Comparison of ENCODE assay signal across 23 cellular contexts in genomic region chr14:55031190-55031589, GRCh38. TPM values are rescaled to one million over a fixed set of nuclear protein-coding genes. Genes with fewer than 3 reads are reported as not detected.
DNase-seq lines count a peak whose midpoint lies in the region; ATAC-seq and TF ChIP-seq lines count a peak whose summit lies in the region.
"Had no signal": no experiment of that assay in that cellular context is flagged by ENCODE, and none has a peak within 500 bp of the region (broad histone marks: within the 10 kb centered on the region; RNA-seq: fewer than 3 reads in every experiment).

No MANE protein-coding gene starts in this region.

- H4K20me1 ChIP-seq in mammary epithelial cell (ENCODE audit: insufficient read depth, low read length) (no peaks in the 10 kb centered on the region), OCI-LY3 (ENCODE audit: insufficient read depth, low read length) (peaks cover 13% of the 10 kb centered on the region; the same call in 1 of the 2 replicates)

- dilution Hi-C loops in mammary epithelial cell (cut with HindIII; ENCODE audit: low sequenced_read_pairs) = no loop called here

- no peaks in the 10 kb centered on the region for H3K27me3 ChIP-seq in mammary epithelial cell (ENCODE audit: insufficient read depth, low read length)
- H3K27me3 ChIP-seq in OCI-LY3 (ENCODE audit: low read depth, low read length) = no peaks in the 10 kb centered on the region
- H3K27me3 ChIP-seq in endodermal cell (ENCODE audit: control insufficient read depth, insufficient read depth, low read length, poor library complexity, severe bottlenecking) = no peaks in the 10 kb centered on the region
- H3K27me3 ChIP-seq: SJSA1, stomach had no signal

- intact Hi-C loops in MCF 10A (cut with micrococcal nuclease) = no loop called here
- intact Hi-C loops in mammary epithelial cell (cut with micrococcal nuclease) = no loop called here

- H3K27ac ChIP-seq in mammary epithelial cell (ENCODE audit: insufficient read depth, low read depth, low read length) = no peak overlapping the region
- H3K27ac ChIP-seq in OCI-LY3 (ENCODE audit: low read length) = no peak overlapping the region
- no peak overlapping the region for H3K27ac ChIP-seq in endodermal cell (ENCODE audit: low read depth, low read length)
- H3K27ac ChIP-seq: HL-60, SJSA1, stomach had no signal

- H3K4me2 ChIP-seq in mammary epithelial cell (ENCODE audit: insufficient read depth, low read depth, low read length) (no peak overlapping the region), OCI-LY3 (ENCODE audit: low read length) (peak overlapping the region; percentile 4)

- WGBS in mammary epithelial cell (ENCODE audit: low coverage, missing lambda C conversion rate) = 50% methylated on average over 2 of the region's 2 CpGs
- WGBS in endodermal cell (ENCODE audit: insufficient coverage in 1 of 2, insufficient read length in 1 of 2), 2 experiments = 21 to 25% methylated on average over 1 to 2 of the region's 2 CpGs

- ATAC-seq in stimulated activated memory B cell treated with anti-CD40 and anti-IgM and Interleukin-4, amounts not matched to agents 10 μg/mL and 1 μg/mL and 100 μg/mL, for 72 hours = no peak
- no peak for ATAC-seq in GM18519 (IDR thresholded peaks at IDR 0.05; ENCODE audit: low FRiP score, unreplicated experiment)
- ATAC-seq in activated T-helper 17 cell treated with anti-CD3 and anti-CD28 coated beads, Interleukin-2, amount 50 U/mL, for 72 hours (replicated peaks) = no peak

- no TSS peak for BruUV-seq in MCF 10A (replicated peaks; lab: Mats Ljungman, UMichigan)
- no TSS peak for BruUV-seq in mammary epithelial cell (replicated peaks; lab: Mats Ljungman, UMichigan)

- H3K9me3 Mint-ChIP-seq in MCF 10A (ENCODE audit: unreplicated experiment) (no peaks in the 10 kb centered on the region), endodermal cell (no peaks in the 10 kb centered on the region)
- no peaks in the 10 kb centered on the region for H3K9me3 Mint-ChIP-seq in stimulated activated memory B cell treated with anti-CD40 and anti-IgM and Interleukin-4, amounts not matched to agents 10 μg/mL and 1 μg/mL and 100 μg/mL, for 72 hours
- H3K9me3 Mint-ChIP-seq in activated T-helper 17 cell treated with anti-CD3 and anti-CD28 coated beads, Interleukin-2, amount 50 U/mL, for 72 hours = no peaks in the 10 kb centered on the region
- H3K9me3 Mint-ChIP-seq: activated CD4-positive, alpha-beta T cell treated with anti-CD3 and anti-CD28 coated beads, Interleukin-2, amount 10 ng/mL, durations not matched to agents 24 days and 14 days; CD4-positive, alpha-beta memory T cell; type B pancreatic cell had no signal

- H3K27me3 Mint-ChIP-seq in MCF 10A (ENCODE audit: insufficient read depth, unreplicated experiment) = no peaks in the 10 kb centered on the region
- no peaks in the 10 kb centered on the region for H3K27me3 Mint-ChIP-seq in endodermal cell (ENCODE audit: insufficient read depth)
- no peaks in the 10 kb centered on the region for H3K27me3 Mint-ChIP-seq in stimulated activated memory B cell treated with anti-CD40 and anti-IgM and Interleukin-4, amounts not matched to agents 10 μg/mL and 1 μg/mL and 100 μg/mL, for 72 hours
- no peaks in the 10 kb centered on the region for H3K27me3 Mint-ChIP-seq in activated T-helper 17 cell treated with anti-CD3 and anti-CD28 coated beads, Interleukin-2, amount 50 U/mL, for 72 hours
- H3K27me3 Mint-ChIP-seq: activated CD4-positive, alpha-beta T cell treated with anti-CD3 and anti-CD28 coated beads, Interleukin-2, amount 10 ng/mL, durations not matched to agents 24 days and 14 days; CD4-positive, alpha-beta memory T cell; type B pancreatic cell had no signal

- H3K4me1 Mint-ChIP-seq in MCF 10A (ENCODE audit: insufficient read depth, unreplicated experiment) (peaks cover 9% of the 10 kb centered on the region), endodermal cell (peaks cover 37% of the 10 kb centered on the region)
- H3K4me1 Mint-ChIP-seq in stimulated activated memory B cell treated with anti-CD40 and anti-IgM and Interleukin-4, amounts not matched to agents 10 μg/mL and 1 μg/mL and 100 μg/mL, for 72 hours = peaks cover 34% of the 10 kb centered on the region
- peaks cover 15% of the 10 kb centered on the region for H3K4me1 Mint-ChIP-seq in activated T-helper 17 cell treated with anti-CD3 and anti-CD28 coated beads, Interleukin-2, amount 50 U/mL, for 72 hours

- no peak for DNase-seq in MCF 10A (ENCODE audit: unreplicated experiment)
- no peak for DNase-seq in mammary epithelial cell
- no peak for DNase-seq in endodermal cell
- DNase-seq in amniotic stem cell (lab: John Stamatoyannopoulos, UW) = no peak
- DNase-seq: activated CD4-positive, alpha-beta T cell treated with anti-CD3 and anti-CD28 coated beads, Interleukin-2, amount 10 ng/mL, durations not matched to agents 24 days and 14 days; activated naive CD4-positive, alpha-beta T cell treated with anti-CD3 and anti-CD28 coated beads, Interleukin-2, amount 50 U/mL, for 16 hours; CD4-positive, alpha-beta memory T cell; DMS79; erythroblast; H9; KG1; NCI-H1048; NCI-H2081; NCI-H524; stimulated activated CD4-positive, alpha-beta T cell treated with anti-CD3 and anti-CD28 coated beads, Interleukin-1b, Interleukin-23, amount 100 ng/mL, for 48 hours; stomach had no signal

- H3K4me1 ChIP-seq in mammary epithelial cell (ENCODE audit: insufficient read depth, low read length) (peaks cover 7% of the 10 kb centered on the region), OCI-LY3 (ENCODE audit: low read length) (peaks cover 35% of the 10 kb centered on the region), endodermal cell (ENCODE audit: control insufficient read depth, insufficient read depth, low read length) (peaks cover 3% of the 10 kb centered on the region)

- H3K36me3 ChIP-seq in mammary epithelial cell (ENCODE audit: insufficient read depth, low read length) = peaks cover 2% of the 10 kb centered on the region
- H3K36me3 ChIP-seq in OCI-LY3 (replicated peaks; ENCODE audit: low read depth, low read length) = peaks cover 14% of the 10 kb centered on the region
- peaks cover 40% of the 10 kb centered on the region for H3K36me3 ChIP-seq in endodermal cell (ENCODE audit: control insufficient read depth, insufficient read depth, low read length)

- POLR2A ChIA-PET in MCF 10A (lab: Yijun Ruan, JAX) = interaction anchor here (0.7 to 6.4 kb wide), 8 partner anchors 8 to 104 kb away, joined by 3 to 139 read pairs (median 4); partner anchors contain the start of gene MAPK1IP1L

- in situ Hi-C loops in mammary epithelial cell (cut with MboI; ENCODE audit: low sequenced_read_pairs in 2 of 2) = no loop called here

- peaks cover 87% of the 10 kb centered on the region for H3K79me2 ChIP-seq in mammary epithelial cell (ENCODE audit: insufficient read depth, low read length)
- H3K79me2 ChIP-seq in OCI-LY3 (ENCODE audit: low read length) = peaks cover 72% of the 10 kb centered on the region

- no peak overlapping the region for H2AFZ ChIP-seq in mammary epithelial cell (ENCODE audit: low read depth, low read length)
- no peak overlapping the region for H2AFZ ChIP-seq in OCI-LY3 (ENCODE audit: low read depth, low read length)

- H3K9ac ChIP-seq in mammary epithelial cell (ENCODE audit: insufficient read depth, low read length) (no peak overlapping the region), OCI-LY3 (ENCODE audit: low read length) (no peak overlapping the region), endodermal cell (ENCODE audit: extremely low read depth, low read length, poor library complexity, severe bottlenecking) (no peak overlapping the region)

- CTCF ChIA-PET in MCF 10A (lab: Yijun Ruan, JAX) = interaction anchor here (0.6 to 1.2 kb wide), 2 partner anchors 10 to 20 kb away, joined by 3 to 5 read pairs; partner anchors contain the start of gene MAPK1IP1L
- CTCF ChIA-PET in mammary epithelial cell (lab: Charles Lee; ENCODE audit: low non-redundant PET) = no interaction called here

- TF ChIP-seq CTCF in MCF 10A (IDR thresholded peaks at IDR 0.05; ENCODE audit: unreplicated experiment) (no peak), mammary epithelial cell (conservative IDR thresholded peaks at IDR 0.05 in 1 of 2, IDR thresholded peaks at IDR 0.05 in 1 of 2; ENCODE audit: extremely low read depth in 1 of 2, insufficient read depth in 1 of 2, low read depth in 1 of 2, low read length in 2 of 2) (no peak), OCI-LY3 (IDR thresholded peaks at IDR 0.05; ENCODE audit: low read depth, low read length) (no peak), endodermal cell (conservative IDR thresholded peaks at IDR 0.05) (no peak)

- no peaks in the 10 kb centered on the region for H3K9me3 ChIP-seq in mammary epithelial cell (replicated peaks; ENCODE audit: insufficient read depth, low read length)
- no peaks in the 10 kb centered on the region for H3K9me3 ChIP-seq in OCI-LY3 (ENCODE audit: insufficient read depth, low read length)
- H3K9me3 ChIP-seq in endodermal cell (ENCODE audit: control insufficient read depth, low read length) = no peaks in the 10 kb centered on the region
- H3K9me3 ChIP-seq: SJSA1, stomach had no signal

- H3K4me3 ChIP-seq in mammary epithelial cell (replicated peaks in 1 of 3; ENCODE audit: insufficient read depth in 1 of 3, low read depth in 2 of 3, low read length in 3 of 3) (no peak overlapping the region), OCI-LY3 (ENCODE audit: low read length) (no peak overlapping the region), endodermal cell (ENCODE audit: low read length) (peak overlapping the region; percentile 59)
- H3K4me3 ChIP-seq: SJSA1, stomach had no signal

- no peak overlapping the region for H3K4me3 Mint-ChIP-seq in MCF 10A (ENCODE audit: unreplicated experiment)
- peak overlapping the region; percentile 3 for H3K4me3 Mint-ChIP-seq in endodermal cell
- H3K4me3 Mint-ChIP-seq in stimulated activated memory B cell treated with anti-CD40 and anti-IgM and Interleukin-4, amounts not matched to agents 10 μg/mL and 1 μg/mL and 100 μg/mL, for 72 hours = no peak overlapping the region
- H3K4me3 Mint-ChIP-seq in activated T-helper 17 cell treated with anti-CD3 and anti-CD28 coated beads, Interleukin-2, amount 50 U/mL, for 72 hours = no peak overlapping the region
- H3K4me3 Mint-ChIP-seq: activated CD4-positive, alpha-beta T cell treated with anti-CD3 and anti-CD28 coated beads, Interleukin-2, amount 10 ng/mL, durations not matched to agents 24 days and 14 days; H9; type B pancreatic cell had no signal

- H3K27ac Mint-ChIP-seq in MCF 10A (ENCODE audit: low read depth, unreplicated experiment) = peak overlapping the region; percentile 6
- H3K27ac Mint-ChIP-seq in endodermal cell = no peak overlapping the region
- peak overlapping the region; percentile 30 for H3K27ac Mint-ChIP-seq in stimulated activated memory B cell treated with anti-CD40 and anti-IgM and Interleukin-4, amounts not matched to agents 10 μg/mL and 1 μg/mL and 100 μg/mL, for 72 hours
- no peak overlapping the region for H3K27ac Mint-ChIP-seq in activated T-helper 17 cell treated with anti-CD3 and anti-CD28 coated beads, Interleukin-2, amount 50 U/mL, for 72 hours
- H3K27ac Mint-ChIP-seq: activated CD4-positive, alpha-beta T cell treated with anti-CD3 and anti-CD28 coated beads, Interleukin-2, amount 10 ng/mL, durations not matched to agents 24 days and 14 days; type B pancreatic cell had no signal

- H3K36me3 Mint-ChIP-seq in MCF 10A (ENCODE audit: insufficient read depth, unreplicated experiment) (peaks cover 28% of the 10 kb centered on the region), endodermal cell (ENCODE audit: low read depth) (peaks cover 26% of the 10 kb centered on the region)
- peaks cover 6% of the 10 kb centered on the region for H3K36me3 Mint-ChIP-seq in stimulated activated memory B cell treated with anti-CD40 and anti-IgM and Interleukin-4, amounts not matched to agents 10 μg/mL and 1 μg/mL and 100 μg/mL, for 72 hours
- peaks cover 67% of the 10 kb centered on the region for H3K36me3 Mint-ChIP-seq in activated T-helper 17 cell treated with anti-CD3 and anti-CD28 coated beads, Interleukin-2, amount 50 U/mL, for 72 hours (ENCODE audit: low read depth)

RNA-seq across cellular contexts. Expression of gene SOCS4, which starts 4.2 kb away (rescaled TPM):
- total RNA-seq in MCF 10A (2022) (24.6 and 29.6 TPM in 2 replicates), mammary epithelial cell (10 to 100 TPM; 25.2 to 35.4 TPM), endodermal cell (10 to 100 TPM; 28.0 to 32.0 TPM)
- 9.5 TPM for polyA plus RNA-seq in mammary epithelial cell
- polyA minus RNA-seq in mammary epithelial cell = 20.7 TPM
- 18.8 TPM for polyA plus RNA-seq in endodermal cell (2013, experiment 1 of 2)
- polyA plus RNA-seq in endodermal cell (2013, experiment 2 of 2) = 18.8 TPM
- 10 to 100 TPM; 17.5 to 36.5 TPM for total RNA-seq in activated T-helper 17 cell treated with anti-CD3 and anti-CD28 coated beads, Interleukin-2, amount 50 U/mL, for 72 hours

RNA-seq across cellular contexts. Expression of gene WDHD1, which starts 4.3 kb away (rescaled TPM):
- total RNA-seq in MCF 10A (2022) (5.8 and 6.5 TPM in 2 replicates), mammary epithelial cell (10 to 100 TPM in 1 of 2 donors, 1 to 10 TPM in 1; 7.7 to 21.1 TPM), endodermal cell (10 to 100 TPM; 63.4 to 99.3 TPM)
- polyA plus RNA-seq in mammary epithelial cell = 10.6 TPM
- 18.8 TPM for polyA minus RNA-seq in mammary epithelial cell
- 34.0 TPM for polyA plus RNA-seq in endodermal cell (2013, experiment 1 of 2)
- polyA plus RNA-seq in endodermal cell (2013, experiment 2 of 2) = 31.7 TPM
- 10 to 100 TPM; 39.9 to 60.0 TPM for total RNA-seq in activated T-helper 17 cell treated with anti-CD3 and anti-CD28 coated beads, Interleukin-2, amount 50 U/mL, for 72 hours

RNA-seq across cellular contexts. Expression of gene MAPK1IP1L, which starts 20.3 kb away (rescaled TPM):
- total RNA-seq in MCF 10A (2022) = 118 and 123 TPM in 2 replicates
- total RNA-seq in mammary epithelial cell = 100 to 1,000 TPM in 1 of 2 donors, 10 to 100 TPM in 1; 48.2 to 108 TPM
- 134 TPM for polyA plus RNA-seq in mammary epithelial cell
- polyA minus RNA-seq in mammary epithelial cell = 100 TPM
- total RNA-seq in endodermal cell = 100 to 1,000 TPM; 122 to 153 TPM
- 124 TPM for polyA plus RNA-seq in endodermal cell (2013, experiment 1 of 2)
- 111 TPM for polyA plus RNA-seq in endodermal cell (2013, experiment 2 of 2)
- total RNA-seq in activated T-helper 17 cell treated with anti-CD3 and anti-CD28 coated beads, Interleukin-2, amount 50 U/mL, for 72 hours = 100 to 1,000 TPM; 106 to 114 TPM

Comparison
In these comparisons a context has a peak if more than half of its experiments do, and no peak if none do; other contexts are left out.
1. H3K27ac Mint-ChIP-seq: peak in MCF 10A (single experiment) and stimulated activated memory B cell treated with anti-CD40 and anti-IgM and Interleukin-4, amounts not matched to agents 10 μg/mL and 1 μg/mL and 100 μg/mL, for 72 hours (single experiment); none in endodermal cell (single experiment) and activated T-helper 17 cell treated with anti-CD3 and anti-CD28 coated beads, Interleukin-2, amount 50 U/mL, for 72 hours (single experiment).